ENCODE assay signal across 8 cellular contexts in genomic region chr14:72513994-72514659, GRCh38.
DNase-seq lines count a peak whose midpoint lies in the region; FAIRE-seq and TF ChIP-seq lines count a peak whose summit lies in the region.

No MANE protein-coding gene starts in this region.

- H3K14ac ChIP-seq in neuronal stem cell (ENCODE audit: low read length) = no peak overlapping the region

- TF ChIP-seq POLR2A in endothelial cell of umbilical vein (IDR thresholded peaks at IDR 0.05; ENCODE audit: low read depth, low read length) = no peak

- H2BK12ac ChIP-seq in neuronal stem cell (ENCODE audit: low read length) = no peak overlapping the region

- H3K79me2 ChIP-seq in OCI-LY3 (ENCODE audit: low read length) (no peaks in the 10 kb centered on the region), endothelial cell of umbilical vein (ENCODE audit: control insufficient read depth, insufficient read depth, low read length) (no peaks in the 10 kb centered on the region)

- no peak overlapping the region for H4K8ac ChIP-seq in neuronal stem cell (ENCODE audit: low read depth, low read length)

- dilution Hi-C loops in endothelial cell of umbilical vein (cut with MboI; ENCODE audit: extremely low pct_ligation_motif_present, low sequenced_read_pairs) = no loop called here

- no peak overlapping the region for H2BK15ac ChIP-seq in neuronal stem cell (ENCODE audit: low read length)

- no peaks in the 10 kb centered on the region for H3K9me3 ChIP-seq in A673 (ENCODE audit: low read depth, low read length, poor library complexity, severe bottlenecking)
- H3K9me3 ChIP-seq in OCI-LY3 (ENCODE audit: insufficient read depth, low read length) = no peaks in the 10 kb centered on the region
- no peaks in the 10 kb centered on the region for H3K9me3 ChIP-seq in endothelial cell of umbilical vein (replicated peaks; ENCODE audit: control insufficient read depth, insufficient read depth, low read length)
- H3K9me3 ChIP-seq in neuronal stem cell (replicated peaks in 1 of 2; ENCODE audit: control insufficient read depth in 2 of 2, insufficient read depth in 1 of 2, low read depth in 1 of 2, low read length in 2 of 2) = no peaks in the 10 kb centered on the region

- H2AFZ ChIP-seq in OCI-LY3 (ENCODE audit: low read depth, low read length) (peak overlapping the region; percentile 78), endothelial cell of umbilical vein (ENCODE audit: low read depth, low read length) (no peak overlapping the region), neuronal stem cell (ENCODE audit: low read length) (peak overlapping the region; percentile 76)

- no TSS peak for BruUV-seq in A673 (replicated peaks; lab: Mats Ljungman, UMichigan)
- no TSS peak for BruUV-seq in endothelial cell of umbilical vein (replicated peaks; lab: Mats Ljungman, UMichigan)

- no peak overlapping the region for H2BK120ac ChIP-seq in neuronal stem cell (ENCODE audit: low read depth, low read length)

- WGBS in neuronal stem cell (ENCODE audit: extremely low coverage in 2 of 2, insufficient read length in 2 of 2, insufficient replicate concordance in 1 of 2), 2 donors = no CpG with 5 or more reads among the region's 11 CpGs

- no peak overlapping the region for H3K27ac ChIP-seq in A673 (ENCODE audit: low read depth, low read length, poor library complexity, severe bottlenecking)
- H3K27ac ChIP-seq in OCI-LY3 (ENCODE audit: low read length) = no peak overlapping the region
- no peak overlapping the region for H3K27ac ChIP-seq in endothelial cell of umbilical vein (ENCODE audit: insufficient read depth, low read depth, low read length)
- no peak overlapping the region for H3K27ac ChIP-seq in neuronal stem cell (replicated peaks; ENCODE audit: low read length)

- no peaks in the 10 kb centered on the region for H3K27me3 ChIP-seq in A673 (replicated peaks; ENCODE audit: insufficient read depth, low read depth, low read length, poor library complexity)
- H3K27me3 ChIP-seq in OCI-LY3 (ENCODE audit: low read depth, low read length) = peaks cover 40% of the 10 kb centered on the region
- peaks cover 13 to 22% of the 10 kb centered on the region in 2 experiments for H3K27me3 ChIP-seq in endothelial cell of umbilical vein (ENCODE audit: control insufficient read depth in 2 of 2, insufficient read depth in 2 of 2, low read length in 2 of 2)
- H3K27me3 ChIP-seq in neuronal stem cell (ENCODE audit: control insufficient read depth in 3 of 3, insufficient read depth in 3 of 3, low read depth in 1 of 3, low read length in 3 of 3) = no peaks in the 10 kb centered on the region

- peak; percentile 74 for FAIRE-seq in endothelial cell of umbilical vein (lab: Jason Lieb, UNC)

- intact Hi-C loops in A673 (cut with micrococcal nuclease; ENCODE audit: unreplicated experiment) (no loop called here), endothelial cell of umbilical vein (cut with micrococcal nuclease) (loop anchor here (1.0 to 10.0 kb wide), 2 partner anchors 221 to 434 kb away; no protein-coding TSS in a partner anchor)

- peak overlapping the region; percentile 33; the same call in 1 of the 2 replicates for H3K4me2 ChIP-seq in OCI-LY3 (ENCODE audit: low read length)
- no peak overlapping the region for H3K4me2 ChIP-seq in endothelial cell of umbilical vein (ENCODE audit: insufficient read depth, low read length)
- no peak overlapping the region for H3K4me2 ChIP-seq in neuronal stem cell (ENCODE audit: insufficient read depth, low read length, poor library complexity, severe bottlenecking)

- TF ChIP-seq CTCF in A673 (conservative IDR thresholded peaks at IDR 0.05; ENCODE audit: low read depth, low read length) (peak; percentile 79), GM10266 (IDR thresholded peaks at IDR 0.05; ENCODE audit: control insufficient read depth, insufficient read depth, low read depth, missing control alignments) (peak; percentile 69), OCI-LY3 (IDR thresholded peaks at IDR 0.05; ENCODE audit: low read depth, low read length) (peak; percentile 91), endothelial cell of umbilical vein (IDR thresholded peaks at IDR 0.05; ENCODE audit: extremely low read depth in 1 of 2, insufficient read depth in 1 of 2, low read depth in 1 of 2, low read length in 2 of 2) (peak; percentile 74 to 83)

- H3K79me1 ChIP-seq in neuronal stem cell (ENCODE audit: low read depth, low read length) = no peaks in the 10 kb centered on the region

- H4K20me1 ChIP-seq in OCI-LY3 (ENCODE audit: insufficient read depth, low read length) (no peaks in the 10 kb centered on the region), endothelial cell of umbilical vein (replicated peaks; ENCODE audit: control insufficient read depth, extremely low read depth, insufficient read depth, low read length) (no peaks in the 10 kb centered on the region)

- peak overlapping the region; percentile 16 for H3K18ac ChIP-seq in neuronal stem cell (ENCODE audit: low read length)

- CTCF ChIA-PET in A673 (lab: Charles Lee) = interaction anchor here (0.5 to 4.9 kb wide), 12 partner anchors 20 to 708 kb away, joined by 3 to 61 read pairs (median 4); partner anchors contain the start of gene DPF3
- CTCF ChIA-PET in endothelial cell of umbilical vein (lab: Charles Lee) = interaction anchor here (0.6 to 10.9 kb wide), 84 partner anchors 9 to 958 kb away, joined by 3 to 751 read pairs (median 5); partner anchors contain the start of genes DCAF4, DPF3, RBM25 and ZFYVE1

- H2AK5ac ChIP-seq in neuronal stem cell (ENCODE audit: low read depth, low read length) = no peak overlapping the region

- H3K4me3 ChIP-seq in A673 (ENCODE audit: low read depth, low read length, poor library complexity, severe bottlenecking) (no peak overlapping the region), OCI-LY3 (ENCODE audit: low read length) (no peak overlapping the region), endothelial cell of umbilical vein (replicated peaks in 1 of 3; ENCODE audit: insufficient read depth in 1 of 3, low read depth in 1 of 3, low read length in 3 of 3) (no peak overlapping the region), neuronal stem cell (ENCODE audit: low read length in 2 of 2) (no peak overlapping the region)

- H3K36me3 ChIP-seq in A673 (ENCODE audit: insufficient read depth, low read length, poor library complexity, severe bottlenecking) = no peaks in the 10 kb centered on the region
- H3K36me3 ChIP-seq in OCI-LY3 (replicated peaks; ENCODE audit: low read depth, low read length) = no peaks in the 10 kb centered on the region
- no peaks in the 10 kb centered on the region for H3K36me3 ChIP-seq in endothelial cell of umbilical vein (ENCODE audit: control insufficient read depth in 2 of 2, extremely low read depth in 1 of 2, insufficient read depth in 2 of 2, low read length in 2 of 2)
- no peaks in the 10 kb centered on the region for H3K36me3 ChIP-seq in neuronal stem cell (replicated peaks in 1 of 2; ENCODE audit: control insufficient read depth in 2 of 2, insufficient read depth in 2 of 2, low read length in 2 of 2)

- H3K9ac ChIP-seq in OCI-LY3 (ENCODE audit: low read length) = no peak overlapping the region
- no peak overlapping the region for H3K9ac ChIP-seq in endothelial cell of umbilical vein (replicated peaks; ENCODE audit: extremely low read depth, insufficient read depth, low read length)
- H3K9ac ChIP-seq in neuronal stem cell (ENCODE audit: low read depth, low read length, poor library complexity) = no peak overlapping the region

- no peak overlapping the region for H3K23ac ChIP-seq in neuronal stem cell (ENCODE audit: low read depth, low read length, poor library complexity)

- no peak overlapping the region for H2BK5ac ChIP-seq in neuronal stem cell (ENCODE audit: low read length)

- H3K4ac ChIP-seq in neuronal stem cell (ENCODE audit: low read length) = no peak overlapping the region

- no peaks in the 10 kb centered on the region for H3K9me1 ChIP-seq in endothelial cell of umbilical vein (replicated peaks; ENCODE audit: control insufficient read depth, extremely low read depth, insufficient read depth, low read length)

- no peak overlapping the region for H4K91ac ChIP-seq in neuronal stem cell (ENCODE audit: low read depth, low read length, poor library complexity)

- H3K4me1 ChIP-seq in A673 (ENCODE audit: insufficient read depth, low read length, poor library complexity, severe bottlenecking) = no peaks in the 10 kb centered on the region
- peaks cover 26% of the 10 kb centered on the region for H3K4me1 ChIP-seq in OCI-LY3 (ENCODE audit: low read length)
- peaks cover 6% of the 10 kb centered on the region for H3K4me1 ChIP-seq in endothelial cell of umbilical vein (ENCODE audit: control insufficient read depth, extremely low read depth, insufficient read depth, low read length)
- peaks cover 0 to 4% of the 10 kb centered on the region in 2 donors for H3K4me1 ChIP-seq in neuronal stem cell (ENCODE audit: control insufficient read depth in 2 of 2, insufficient read depth in 1 of 2, low read depth in 1 of 2, low read length in 2 of 2)

- POLR2A ChIA-PET in A673 (lab: Charles Lee; ENCODE audit: low non-redundant PET) (interaction anchor here (0.6 kb wide), 1 partner anchor 572 kb away, joined by 5 read pairs; no protein-coding TSS in a partner anchor), endothelial cell of umbilical vein (lab: Charles Lee) (interaction anchor here (0.5 kb wide), 1 partner anchor 148 kb away, joined by 6 read pairs; no protein-coding TSS in a partner anchor)

- DNase-seq in A673 (ENCODE audit: low spot score) (peak; percentile 60), GM10266 (ENCODE audit: extremely low spot score) (peak; percentile 36), endothelial cell of umbilical vein (ENCODE audit: low read depth, low spot score) (peak; percentile 42), neuronal stem cell (ENCODE audit: low spot score) (no peak), OCI-M2 (lab: John Stamatoyannopoulos, UW; ENCODE audit: unreplicated experiment) (no peak), NCI-H1436 treated with DMSO at 0.1 percent for 48 hours (lab: John Stamatoyannopoulos, UW) (no peak), NK-92 (lab: John Stamatoyannopoulos, UW; ENCODE audit: unreplicated experiment) (no peak)

TF ChIP-seq in endothelial cell of umbilical vein, 7 proteins besides CTCF, POLR2A, EP300 and RAD21:
- TF ChIP-seq GATA2 (IDR thresholded peaks at IDR 0.05; ENCODE audit: insufficient read depth, insufficient read length, low read depth, low read length) (no peak), JUN (IDR thresholded peaks at IDR 0.05; ENCODE audit: borderline replicate concordance, insufficient read depth, insufficient read length, low read depth) (no peak), MYC (IDR thresholded peaks at IDR 0.05; ENCODE audit: low read depth, low read length) (no peak), POLR2AphosphoS5 (IDR thresholded peaks at IDR 0.05; ENCODE audit: insufficient read depth, low read depth, low read length) (no peak), EZH2 (IDR thresholded peaks at IDR 0.05; ENCODE audit: borderline replicate concordance, low read depth, low read length, severe bottlenecking) (no peak), MAX (IDR thresholded peaks at IDR 0.05; ENCODE audit: insufficient read depth, insufficient read length) (no peak), FOS (IDR thresholded peaks at IDR 0.05; ENCODE audit: borderline replicate concordance, insufficient read depth, low read length) (no peak)

Comparison
In these comparisons a context has a peak if more than half of its experiments do, and no peak if none do; other contexts are left out.
1. DNase-seq: peak in A673 (single experiment), GM10266 (single experiment) and endothelial cell of umbilical vein (single experiment); none in neuronal stem cell (single experiment), OCI-M2 (single experiment), NCI-H1436 treated with DMSO at 0.1 percent for 48 hours (single experiment) and NK-92 (single experiment).
2. Peak in every context shown above with its lines, with median percentiles within 50 percentile points of each other: CTCF ChIP-seq.